ENCODE assay signal across 1 cellular context in the genomic region with DNA sequence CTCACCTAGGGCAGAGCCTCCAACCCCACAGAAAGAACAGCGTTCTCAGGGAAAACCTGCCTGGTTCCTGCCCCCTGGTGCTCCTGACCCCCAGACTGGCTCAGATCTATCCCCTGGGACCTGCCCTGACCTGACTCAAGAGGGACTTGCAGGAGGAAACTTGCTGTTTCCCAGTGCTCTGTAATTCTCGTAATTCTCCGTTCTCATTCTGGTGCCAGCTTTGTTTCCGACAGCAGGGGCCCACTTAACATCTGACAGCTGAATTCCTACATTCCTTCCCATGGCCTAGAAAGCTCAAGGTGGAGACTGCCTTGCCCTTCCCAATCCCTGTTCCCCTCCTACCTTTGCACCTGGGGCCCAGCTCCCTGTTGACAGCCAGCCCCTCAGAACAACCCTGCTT.
TF ChIP-seq lines count a peak whose summit lies in the region.

No MANE protein-coding gene starts in this region.

TF ChIP-seq in GM12878, 131 proteins besides CTCF, POLR2A, EP300 and RAD21 (continued from another document):
- TF ChIP-seq, protein P1, sequence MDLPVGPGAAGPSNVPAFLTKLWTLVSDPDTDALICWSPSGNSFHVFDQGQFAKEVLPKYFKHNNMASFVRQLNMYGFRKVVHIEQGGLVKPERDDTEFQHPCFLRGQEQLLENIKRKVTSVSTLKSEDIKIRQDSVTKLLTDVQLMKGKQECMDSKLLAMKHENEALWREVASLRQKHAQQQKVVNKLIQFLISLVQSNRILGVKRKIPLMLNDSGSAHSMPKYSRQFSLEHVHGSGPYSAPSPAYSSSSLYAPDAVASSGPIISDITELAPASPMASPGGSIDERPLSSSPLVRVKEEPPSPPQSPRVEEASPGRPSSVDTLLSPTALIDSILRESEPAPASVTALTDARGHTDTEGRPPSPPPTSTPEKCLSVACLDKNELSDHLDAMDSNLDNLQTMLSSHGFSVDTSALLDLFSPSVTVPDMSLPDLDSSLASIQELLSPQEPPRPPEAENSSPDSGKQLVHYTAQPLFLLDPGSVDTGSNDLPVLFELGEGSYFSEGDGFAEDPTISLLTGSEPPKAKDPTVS (IDR thresholded peaks at IDR 0.05; ENCODE audit: low read depth, low read length): no peak
- TF ChIP-seq, protein P2, sequence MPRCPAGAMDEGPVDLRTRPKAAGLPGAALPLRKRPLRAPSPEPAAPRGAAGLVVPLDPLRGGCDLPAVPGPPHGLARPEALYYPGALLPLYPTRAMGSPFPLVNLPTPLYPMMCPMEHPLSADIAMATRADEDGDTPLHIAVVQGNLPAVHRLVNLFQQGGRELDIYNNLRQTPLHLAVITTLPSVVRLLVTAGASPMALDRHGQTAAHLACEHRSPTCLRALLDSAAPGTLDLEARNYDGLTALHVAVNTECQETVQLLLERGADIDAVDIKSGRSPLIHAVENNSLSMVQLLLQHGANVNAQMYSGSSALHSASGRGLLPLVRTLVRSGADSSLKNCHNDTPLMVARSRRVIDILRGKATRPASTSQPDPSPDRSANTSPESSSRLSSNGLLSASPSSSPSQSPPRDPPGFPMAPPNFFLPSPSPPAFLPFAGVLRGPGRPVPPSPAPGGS (IDR thresholded peaks at IDR 0.05; ENCODE audit: borderline replicate concordance, insufficient read depth, low read depth, low read length, poor library complexity, severe bottlenecking): peak; percentile 16
- TF ChIP-seq RELA (IDR thresholded peaks at IDR 0.05; ENCODE audit: borderline replicate concordance, partially characterized antibody) (no peak), SMARCA5 (IDR thresholded peaks at IDR 0.05) (peak; percentile 21), SMC3 (IDR thresholded peaks at IDR 0.05; ENCODE audit: borderline replicate concordance, low read length) (no peak), NR2F1 (conservative IDR thresholded peaks at IDR 0.05) (peak; percentile 80), MEF2B (IDR thresholded peaks at IDR 0.05; ENCODE audit: partially characterized antibody, poor library complexity, severe bottlenecking) (peak; percentile 87), KLF5 (IDR thresholded peaks at IDR 0.05; ENCODE audit: partially characterized antibody) (no peak), NBN (IDR thresholded peaks at IDR 0.05) (no peak), MTA3 (IDR thresholded peaks at IDR 0.05; ENCODE audit: borderline replicate concordance, low read length) (no peak), SUPT20H (IDR thresholded peaks at IDR 0.05; ENCODE audit: borderline replicate concordance, control insufficient read depth, low read depth, low read length) (no peak)
